Comparison of ENCODE assay signal across 8 cellular contexts in genomic region chr6:29752451-29753308, GRCh38. TPM values are rescaled to one million over a fixed set of nuclear protein-coding genes. Genes with fewer than 3 reads are reported as not detected.
DNase-seq lines count a peak whose midpoint lies in the region; ATAC-seq, FAIRE-seq and TF ChIP-seq lines count a peak whose summit lies in the region.

No MANE protein-coding gene starts in this region.

- no peak overlapping the region for H3K27ac ChIP-seq in HUES6 (ENCODE audit: low read depth, low read length)

- peaks cover 54% of the 10 kb centered on the region for H3K27me3 ChIP-seq in HUES6 (ENCODE audit: control insufficient read depth, insufficient read depth, low read length)

- peak; percentile 51 for DNase-seq in D721Med (ENCODE audit: insufficient read length, low spot score)
- DNase-seq in RPMI7951 (ENCODE audit: low read depth), result peak; percentile 96
- DNase-seq in activated T-helper 9 cell treated with anti-CD3 and anti-CD28 coated beads, Interleukin-2, amount 50 U/mL, for 16 hours (ENCODE audit: low read depth), result peak; percentile 78
- peak; percentile 90 for DNase-seq in fibroblast of pulmonary artery (ENCODE audit: low read depth)
- peak; percentile 88 for DNase-seq in natural killer cell treated with Interleukin-12 subunit alpha and Interleukin-12 subunit beta and Interleukin-15 and Interleukin-18, amount 100 ng/mL, for 72 hours (ENCODE audit: low spot score)
- DNase-seq in stimulated activated naive CD8-positive, alpha-beta T cell treated with anti-CD3 and anti-CD28 coated beads, Interleukin-15, Interleukin-2, amounts not matched to agents 100 U/mL and 50 U/mL, for 24 hours, result peak; percentile 89

- peak overlapping the region; percentile 51 for H3K9ac ChIP-seq in HUES6 (ENCODE audit: low read length)

- ATAC-seq in GM21390 (IDR thresholded peaks at IDR 0.05; ENCODE audit: unreplicated experiment), result peak; percentile 72
- ATAC-seq in natural killer cell treated with Interleukin-12 subunit alpha and Interleukin-12 subunit beta and Interleukin-15 and Interleukin-18, amount 100 ng/mL, for 72 hours, result peak; percentile 81 to 87
- peak; percentile 80 for ATAC-seq in stimulated activated naive CD8-positive, alpha-beta T cell treated with anti-CD3 and anti-CD28 coated beads, Interleukin-15, Interleukin-2, amounts not matched to agents 100 U/mL and 50 U/mL, for 24 hours

- no peaks in the 10 kb centered on the region for H3K9me3 ChIP-seq in HUES6 (ENCODE audit: control insufficient read depth, insufficient read depth, low read depth, low read length)

- peaks cover 0 to 7% of the 10 kb centered on the region in 2 donors for H3K27me3 Mint-ChIP-seq in natural killer cell treated with Interleukin-12 subunit alpha and Interleukin-12 subunit beta and Interleukin-15 and Interleukin-18, amount 100 ng/mL, for 72 hours

- TF ChIP-seq CTCF in D721Med (IDR thresholded peaks at IDR 0.05; ENCODE audit: insufficient read depth, missing control alignments), result peak; percentile 67
- peak; percentile 97 for TF ChIP-seq CTCF in fibroblast of pulmonary artery (IDR thresholded peaks at IDR 0.05; ENCODE audit: low read length, missing control alignments)

- H3K4me1 ChIP-seq in HUES6 (ENCODE audit: control insufficient read depth, insufficient read depth, low read length), result peaks cover 34% of the 10 kb centered on the region

- no peaks in the 10 kb centered on the region for H3K36me3 ChIP-seq in HUES6 (ENCODE audit: control insufficient read depth, insufficient read depth, low read length)

- peak overlapping the region; percentile 92 for H3K4me3 Mint-ChIP-seq in natural killer cell treated with Interleukin-12 subunit alpha and Interleukin-12 subunit beta and Interleukin-15 and Interleukin-18, amount 100 ng/mL, for 72 hours

- H3K4me1 Mint-ChIP-seq in natural killer cell treated with Interleukin-12 subunit alpha and Interleukin-12 subunit beta and Interleukin-15 and Interleukin-18, amount 100 ng/mL, for 72 hours (ENCODE audit: low read depth in 2 of 2), result peaks cover 41 to 43% of the 10 kb centered on the region in 2 donors

- H3K27ac Mint-ChIP-seq in natural killer cell treated with Interleukin-12 subunit alpha and Interleukin-12 subunit beta and Interleukin-15 and Interleukin-18, amount 100 ng/mL, for 72 hours, result peak overlapping the region; percentile 82 to 95

- H3K4me3 ChIP-seq in HUES6 (ENCODE audit: low read depth, low read length) (peak overlapping the region; percentile 75), fibroblast of pulmonary artery (replicated peaks; ENCODE audit: low read depth, low read length) (peak overlapping the region; percentile 77)

- H3K9me3 Mint-ChIP-seq in natural killer cell treated with Interleukin-12 subunit alpha and Interleukin-12 subunit beta and Interleukin-15 and Interleukin-18, amount 100 ng/mL, for 72 hours, result no peaks in the 10 kb centered on the region

- H3K36me3 Mint-ChIP-seq in natural killer cell treated with Interleukin-12 subunit alpha and Interleukin-12 subunit beta and Interleukin-15 and Interleukin-18, amount 100 ng/mL, for 72 hours, result no peaks in the 10 kb centered on the region

- no peak for FAIRE-seq in D721Med (lab: Jason Lieb, UNC)

RNA-seq across cellular contexts. Expression of gene HLA-F, which starts 29.4 kb away (rescaled TPM):
- 59.1 and 69.5 TPM in 2 replicates for total RNA-seq in RPMI7951 (2014; rRNA removed; shearing (Covaris generic))
- total RNA-seq in natural killer cell treated with Interleukin-12 subunit alpha and Interleukin-12 subunit beta and Interleukin-15 and Interleukin-18, amount 100 ng/mL, for 72 hours, result 100 to 1,000 TPM; 277 to 518 TPM
